In the genomic region with DNA sequence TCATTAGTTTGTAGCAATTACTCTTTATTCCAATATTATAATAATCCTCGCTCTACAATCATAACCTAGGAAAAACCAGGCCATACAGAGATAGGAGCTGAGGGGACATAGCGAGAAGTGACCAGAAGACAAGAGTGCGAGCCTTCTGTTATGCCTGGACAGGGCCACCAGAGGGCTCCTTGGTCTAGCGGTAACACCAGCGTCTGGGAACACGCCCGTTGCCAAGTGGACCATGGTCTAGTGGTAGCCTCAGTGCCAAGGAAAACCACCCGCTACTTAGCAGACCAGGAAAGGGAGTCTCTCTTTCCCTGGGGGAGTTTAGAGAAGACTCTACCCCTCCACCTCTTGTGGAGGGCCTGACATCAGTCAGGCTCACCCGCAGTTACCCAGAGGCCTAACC, we compare ENCODE assay signal across 8 cellular contexts. TPM values are rescaled to one million over a fixed set of nuclear protein-coding genes. Genes with fewer than 3 reads are reported as not detected.
A peak's percentile ranks its signal among the peaks of the same experiment; 100 is the strongest.
DNase-seq lines count a peak whose midpoint lies in the region; ATAC-seq and TF ChIP-seq lines count a peak whose summit lies in the region.
"Not testable (repeated sequence)": the region's sequence is repeated elsewhere in the genome, so short reads cannot be mapped to it uniquely, and the experiment has no call there.

No MANE protein-coding gene starts in this region.

- peaks cover 40% of the 10 kb centered on the region for H3K27me3 Mint-ChIP-seq in activated CD4-positive, alpha-beta T cell treated with anti-CD3 and anti-CD28 coated beads for 36 hours

- not testable (repeated sequence) for TF ChIP-seq POLR2A in uterus (IDR thresholded peaks at IDR 0.05)

- TF ChIP-seq CTCF in DND-41 (IDR thresholded peaks at IDR 0.05; ENCODE audit: borderline replicate concordance, extremely low read depth, low read length, poor library complexity, severe bottlenecking): peak; percentile 41
- peak; percentile 46 to 74 (median 70) for TF ChIP-seq CTCF in uterus (IDR thresholded peaks at IDR 0.05)

- CTCF ChIA-PET in activated CD4-positive, alpha-beta T cell treated with anti-CD3 and anti-CD28 coated beads for 36 hours (lab: Charles Lee): interaction anchor here (0.7 to 1.4 kb wide), 3 partner anchors 14 to 23 kb away, joined by 3 to 5 read pairs (median 3); partner anchors contain the start of gene CGB7

- not testable (repeated sequence) for H3K4me3 Mint-ChIP-seq in activated CD4-positive, alpha-beta T cell treated with anti-CD3 and anti-CD28 coated beads for 36 hours

- H2AFZ ChIP-seq in DND-41 (ENCODE audit: low read depth, low read length); Karpas-422 (ENCODE audit: low read length): not testable (repeated sequence)

- H3K27me3 ChIP-seq in DND-41 (ENCODE audit: insufficient read depth, low read length, poor library complexity); Karpas-422 (ENCODE audit: low read length); right cardiac atrium (ENCODE audit: control insufficient read depth, insufficient read depth): not testable (repeated sequence)
- peaks cover 14 to 26% of the 10 kb centered on the region in 2 donors for H3K27me3 ChIP-seq in uterus

- not testable (repeated sequence) for H3K27ac ChIP-seq in DND-41 (ENCODE audit: low read length); Karpas-422 (ENCODE audit: low read length); right cardiac atrium (ENCODE audit: low read length); uterus

- H3K9me2 ChIP-seq in Karpas-422 (replicated peaks; ENCODE audit: insufficient read depth, low read length): not testable (repeated sequence)

- not testable (repeated sequence) for H3K9me3 Mint-ChIP-seq in activated CD4-positive, alpha-beta T cell treated with anti-CD3 and anti-CD28 coated beads for 36 hours (ENCODE audit: low read depth)

- H3K79me2 ChIP-seq in DND-41 (ENCODE audit: insufficient read depth, low read length); Karpas-422 (ENCODE audit: low read length): not testable (repeated sequence)

- not testable (repeated sequence) for H3K4me1 Mint-ChIP-seq in activated CD4-positive, alpha-beta T cell treated with anti-CD3 and anti-CD28 coated beads for 36 hours

- H4K20me1 ChIP-seq in DND-41 (ENCODE audit: insufficient read depth, low read length); Karpas-422 (ENCODE audit: insufficient read depth, low read depth, low read length): not testable (repeated sequence)

- H3K4me1 ChIP-seq in DND-41 (ENCODE audit: insufficient read depth, low read length); Karpas-422 (ENCODE audit: low read length); right cardiac atrium (ENCODE audit: control insufficient read depth, insufficient read depth, low read length); uterus: not testable (repeated sequence)

- not testable (repeated sequence) for H3K9ac ChIP-seq in DND-41 (ENCODE audit: low read depth, low read length); Karpas-422 (ENCODE audit: low read length)

- not testable (repeated sequence) for H3K36me3 ChIP-seq in DND-41 (ENCODE audit: insufficient read depth, low read length); Karpas-422 (ENCODE audit: insufficient read depth, low read length); uterus

- DNase-seq in DND-41: not testable (repeated sequence)
- DNase-seq in Karpas-422 (peak; percentile 62), NCI-H82 (lab: John Stamatoyannopoulos, UW) (peak; percentile 63), dermis blood vessel endothelial cell (peak; percentile 76), right cardiac atrium (peak; percentile 84 to 92 (median 88)), nucleus accumbens (lab: John Stamatoyannopoulos, UW) (peak in 37 of 56 donors; percentile 1 to 73 (median 22)), uterus (peak; percentile 57 to 59)
- DNase-seq in activated CD4-positive, alpha-beta T cell treated with anti-CD3 and anti-CD28 coated beads for 36 hours: peak; percentile 52

- WGBS in right cardiac atrium: 14% methylated on average over 8 of the region's 9 CpGs

- H3K36me3 Mint-ChIP-seq in activated CD4-positive, alpha-beta T cell treated with anti-CD3 and anti-CD28 coated beads for 36 hours (ENCODE audit: low read depth): not testable (repeated sequence)

- H3K4me2 ChIP-seq in DND-41 (ENCODE audit: insufficient read depth, low read length); Karpas-422 (ENCODE audit: low read depth, low read length, poor library complexity, severe bottlenecking): not testable (repeated sequence)

- intact Hi-C loops in activated CD4-positive, alpha-beta T cell treated with anti-CD3 and anti-CD28 coated beads for 36 hours (cut with DNase I, micrococcal nuclease): loop anchor here in 1 of 2 experiments (1.0 to 2.0 kb wide), 2 partner anchors 28 to 72 kb away; no protein-coding TSS in a partner anchor
- intact Hi-C loops in right cardiac atrium (cut with DNase I); uterus (cut with DNase I; ENCODE audit: low total_unique reads): not testable (repeated sequence)

- H3K27ac Mint-ChIP-seq in activated CD4-positive, alpha-beta T cell treated with anti-CD3 and anti-CD28 coated beads for 36 hours: not testable (repeated sequence)

- not testable (repeated sequence) for H3K9me3 ChIP-seq in DND-41 (ENCODE audit: insufficient read depth, low read length, severe bottlenecking); Karpas-422 (ENCODE audit: low read length); right cardiac atrium (ENCODE audit: control insufficient read depth, low read length); uterus

- not testable (repeated sequence) for H3K4me3 ChIP-seq in DND-41 (ENCODE audit: low read depth in 1 of 2, low read length in 2 of 2); Karpas-422 (ENCODE audit: low read length); right cardiac atrium (ENCODE audit: low read length); uterus

- ATAC-seq in DND-41 (ENCODE audit: insufficient read depth, low read depth); activated CD4-positive, alpha-beta T cell treated with anti-CD3 and anti-CD28 coated beads for 36 hours: not testable (repeated sequence)
- peak in 1 of 2 donors; percentile 32 for ATAC-seq in right cardiac atrium

- POLR2A ChIA-PET in activated CD4-positive, alpha-beta T cell treated with anti-CD3 and anti-CD28 coated beads for 36 hours (lab: Charles Lee): not testable (repeated sequence)

RNA-seq across cellular contexts. Expression of gene KCNA7, which starts 2.4 kb away (rescaled TPM):
- not detected in 2 replicates for total RNA-seq in Karpas-422 (2014; rRNA removed; shearing (Covaris generic); ENCODE audit: low replicate concordance)
- total RNA-seq in activated CD4-positive, alpha-beta T cell treated with anti-CD3 and anti-CD28 coated beads for 36 hours: not detected
- total RNA-seq in dermis blood vessel endothelial cell (not detected in 2 replicates), right cardiac atrium (1 to 10 TPM; 1.2 to 1.5 (median 1.4) TPM), uterus (not detected)
- 2.8 TPM for polyA plus RNA-seq in right cardiac atrium

RNA-seq across cellular contexts. Expression of gene NTF4, which starts 10.3 kb away (rescaled TPM):
- not detected in 2 replicates for total RNA-seq in Karpas-422 (2014; rRNA removed; shearing (Covaris generic); ENCODE audit: low replicate concordance)
- not detected for total RNA-seq in activated CD4-positive, alpha-beta T cell treated with anti-CD3 and anti-CD28 coated beads for 36 hours
- not detected in 2 replicates for total RNA-seq in dermis blood vessel endothelial cell
- total RNA-seq in right cardiac atrium: under 1 TPM in 3 of 4 donors, not detected in 1; 0.37 to 0.53 (median 0.41) TPM
- polyA plus RNA-seq in right cardiac atrium: 2.2 TPM
- 1 to 10 TPM in 1 of 4 donors, under 1 TPM in 1, not detected in 2; 0.64 to 2.2 TPM for total RNA-seq in uterus

RNA-seq across cellular contexts. Expression of gene SNRNP70, which starts 10.4 kb away (rescaled TPM):
- total RNA-seq in Karpas-422 (2014; rRNA removed; shearing (Covaris generic); ENCODE audit: low replicate concordance): 420 and 646 TPM in 2 replicates
- total RNA-seq in activated CD4-positive, alpha-beta T cell treated with anti-CD3 and anti-CD28 coated beads for 36 hours: 100 to 1,000 TPM; 225 to 306 TPM
- total RNA-seq in dermis blood vessel endothelial cell (142 and 166 TPM in 2 replicates), right cardiac atrium (100 to 1,000 TPM; 117 to 146 (median 132) TPM), uterus (100 to 1,000 TPM; 196 to 462 (median 289) TPM)
- 144 TPM for polyA plus RNA-seq in right cardiac atrium

RNA-seq across cellular contexts. Expression of gene CGB7, which starts 17.3 kb away (rescaled TPM):
- not detected in 2 replicates for total RNA-seq in Karpas-422 (2014; rRNA removed; shearing (Covaris generic); ENCODE audit: low replicate concordance)
- under 1 TPM in 1 of 2 experiments, not detected in 1; 0.40 TPM for total RNA-seq in activated CD4-positive, alpha-beta T cell treated with anti-CD3 and anti-CD28 coated beads for 36 hours
- total RNA-seq in dermis blood vessel endothelial cell: not detected in 2 replicates
- total RNA-seq in right cardiac atrium: under 1 TPM in 1 of 4 donors, not detected in 3; 0.26 TPM
- 0.07 TPM for polyA plus RNA-seq in right cardiac atrium
- not detected for total RNA-seq in uterus

RNA-seq across cellular contexts. Expression of gene CGB8, which starts 26.0 kb away (rescaled TPM):
- total RNA-seq in Karpas-422 (2014; rRNA removed; shearing (Covaris generic); ENCODE audit: low replicate concordance): not detected in 2 replicates
- total RNA-seq in activated CD4-positive, alpha-beta T cell treated with anti-CD3 and anti-CD28 coated beads for 36 hours: not detected
- total RNA-seq in dermis blood vessel endothelial cell: not detected in 2 replicates
- not detected for total RNA-seq in right cardiac atrium
- polyA plus RNA-seq in right cardiac atrium: not detected
- total RNA-seq in uterus: not detected
